In genomic region chr2:239283961-239284801, GRCh38 we compare ENCODE assay signal across 13 cellular contexts.
DNase-seq lines count a peak whose midpoint lies in the region; ATAC-seq, FAIRE-seq and TF ChIP-seq lines count a peak whose summit lies in the region.
"Had no signal": no experiment of that assay in that cellular context is flagged by ENCODE, and none has a peak within 500 bp of the region (broad histone marks: within the 10 kb centered on the region; RNA-seq: fewer than 3 reads in every experiment).

No MANE protein-coding gene starts in this region.

- WGBS in mesendoderm (ENCODE audit: extremely low coverage, insufficient coverage, low lambda C conversion rate): no CpG with 5 or more reads among the region's 31 CpGs

- no peak overlapping the region for H3K18ac ChIP-seq in mesendoderm (ENCODE audit: low read length)

- H4K5ac ChIP-seq in mesendoderm (ENCODE audit: low read length): no peak overlapping the region

- H4K8ac ChIP-seq in mesendoderm (ENCODE audit: low read depth, low read length): no peak overlapping the region

- no peak overlapping the region for H3K4ac ChIP-seq in mesendoderm (ENCODE audit: low read depth, low read length)

- no peak for ATAC-seq in stimulated activated memory B cell treated with anti-CD40 and anti-IgM and Interleukin-4, amounts not matched to agents 10 μg/mL and 1 μg/mL and 100 μg/mL, for 72 hours

- intact Hi-C loops in activated CD4-positive, alpha-beta memory T cell treated with anti-CD3 and anti-CD28 coated beads for 36 hours (cut with micrococcal nuclease): loop anchor here (10.0 kb wide), 1 partner anchor 341 kb away; no protein-coding TSS in a partner anchor
- intact Hi-C loops in kidney (cut with DNase I): no loop called here

- H3K23ac ChIP-seq in mesendoderm (ENCODE audit: low read length): no peak overlapping the region

- TF ChIP-seq CTCF in kidney (IDR thresholded peaks at IDR 0.05; ENCODE audit: borderline replicate concordance, extremely low read depth, insufficient read depth): no peak
- TF ChIP-seq CTCF in D721Med (IDR thresholded peaks at IDR 0.05; ENCODE audit: insufficient read depth, missing control alignments): no peak

- H3K4me2 ChIP-seq in mesendoderm (ENCODE audit: low read length): no peak overlapping the region

- POLR2A ChIA-PET in activated CD4-positive, alpha-beta memory T cell treated with anti-CD3 and anti-CD28 coated beads, Interleukin-2, amount 10 ng/mL, durations not matched to agents 7 days and 5 days (lab: Charles Lee): interaction anchor here (1.7 to 7.4 kb wide), 4 partner anchors 9 to 37 kb away, joined by 4 to 55 read pairs (median 14); no protein-coding TSS in a partner anchor
- POLR2A ChIA-PET in activated CD4-positive, alpha-beta memory T cell treated with anti-CD3 and anti-CD28 coated beads for 36 hours (lab: Charles Lee): interaction anchor here (1.3 to 1.5 kb wide), 4 partner anchors 9 to 97 kb away, joined by 3 to 4 read pairs (median 4); no protein-coding TSS in a partner anchor

- H3K27ac ChIP-seq in kidney (ENCODE audit: low read depth in 2 of 2, low read length in 2 of 2): no peak overlapping the region
- H3K27ac ChIP-seq in mesendoderm (ENCODE audit: low read depth, low read length): no peak overlapping the region

- H2BK120ac ChIP-seq in mesendoderm (ENCODE audit: low read depth, low read length): no peak overlapping the region

- H3K79me2 ChIP-seq in mesendoderm (ENCODE audit: control insufficient read depth, insufficient read depth, low read length): peaks cover 2% of the 10 kb centered on the region

- no peaks in the 10 kb centered on the region for H3K9me3 Mint-ChIP-seq in activated CD4-positive, alpha-beta memory T cell treated with anti-CD3 and anti-CD28 coated beads, Interleukin-2, amount 10 ng/mL, durations not matched to agents 7 days and 5 days
- H3K9me3 Mint-ChIP-seq in activated CD4-positive, alpha-beta memory T cell treated with anti-CD3 and anti-CD28 coated beads for 36 hours: no peaks in the 10 kb centered on the region
- H3K9me3 Mint-ChIP-seq in activated naive CD8-positive, alpha-beta T cell (ENCODE audit: low read depth): no peaks in the 10 kb centered on the region
- H3K9me3 Mint-ChIP-seq in stimulated activated memory B cell treated with anti-CD40 and anti-IgM and Interleukin-4, amounts not matched to agents 10 μg/mL and 1 μg/mL and 100 μg/mL, for 72 hours: no peaks in the 10 kb centered on the region

- H2AK5ac ChIP-seq in mesendoderm (ENCODE audit: low read length): no peak overlapping the region

- H3K36me3 ChIP-seq in kidney (ENCODE audit: control insufficient read depth in 1 of 2, insufficient read depth in 2 of 2, low read length in 2 of 2) (no peaks in the 10 kb centered on the region), mesendoderm (ENCODE audit: control insufficient read depth, insufficient read depth, low read length) (no peaks in the 10 kb centered on the region)

- DNase-seq in activated CD4-positive, alpha-beta memory T cell treated with anti-CD3 and anti-CD28 coated beads, Interleukin-2, amount 10 ng/mL, durations not matched to agents 7 days and 5 days: no peak
- no peak for DNase-seq in activated CD4-positive, alpha-beta memory T cell treated with anti-CD3 and anti-CD28 coated beads for 36 hours
- DNase-seq in kidney: peak; percentile 71
- no peak for DNase-seq in mesendoderm
- no peak for DNase-seq in stimulated activated CD8-positive, alpha-beta memory T cell treated with anti-CD3 and anti-CD28 coated beads, Interleukin-4, amount 100 ng/mL, for 48 hours
- DNase-seq in D721Med (ENCODE audit: insufficient read length, low spot score): no peak
- DNase-seq: activated CD4-positive, alpha-beta T cell treated with anti-CD3 and anti-CD28 coated beads, Interleukin-2, amount 50 U/mL, for 48 hours; amniotic stem cell; NCI-H187 treated with DMSO at 0.1 percent for 48 hours; trophoblast cell had no signal

- CTCF ChIA-PET in activated CD4-positive, alpha-beta memory T cell treated with anti-CD3 and anti-CD28 coated beads, Interleukin-2, amount 10 ng/mL, durations not matched to agents 7 days and 5 days (lab: Charles Lee): interaction anchor here (1.2 to 1.4 kb wide), 2 partner anchors 10 to 20 kb away, joined by 3 read pairs; no protein-coding TSS in a partner anchor
- CTCF ChIA-PET in activated CD4-positive, alpha-beta memory T cell treated with anti-CD3 and anti-CD28 coated beads for 36 hours (lab: Charles Lee): no interaction called here

- no peak overlapping the region for H2BK5ac ChIP-seq in mesendoderm (ENCODE audit: low read length)

- H3K36me3 Mint-ChIP-seq in activated CD4-positive, alpha-beta memory T cell treated with anti-CD3 and anti-CD28 coated beads, Interleukin-2, amount 10 ng/mL, durations not matched to agents 7 days and 5 days (ENCODE audit: low read depth): peaks cover 12% of the 10 kb centered on the region
- no peaks in the 10 kb centered on the region for H3K36me3 Mint-ChIP-seq in activated CD4-positive, alpha-beta memory T cell treated with anti-CD3 and anti-CD28 coated beads for 36 hours
- peaks cover 4% of the 10 kb centered on the region for H3K36me3 Mint-ChIP-seq in activated naive CD8-positive, alpha-beta T cell
- H3K36me3 Mint-ChIP-seq in stimulated activated memory B cell treated with anti-CD40 and anti-IgM and Interleukin-4, amounts not matched to agents 10 μg/mL and 1 μg/mL and 100 μg/mL, for 72 hours: peaks cover 5% of the 10 kb centered on the region

- H3K27me3 ChIP-seq in mesendoderm (ENCODE audit: insufficient read depth, low read length, poor library complexity): no peaks in the 10 kb centered on the region

- H3K27ac Mint-ChIP-seq in activated CD4-positive, alpha-beta memory T cell treated with anti-CD3 and anti-CD28 coated beads, Interleukin-2, amount 10 ng/mL, durations not matched to agents 7 days and 5 days: peak overlapping the region; percentile 74
- no peak overlapping the region for H3K27ac Mint-ChIP-seq in activated CD4-positive, alpha-beta memory T cell treated with anti-CD3 and anti-CD28 coated beads for 36 hours
- peak overlapping the region; percentile 88 for H3K27ac Mint-ChIP-seq in activated naive CD8-positive, alpha-beta T cell
- peak overlapping the region; percentile 43 for H3K27ac Mint-ChIP-seq in stimulated activated memory B cell treated with anti-CD40 and anti-IgM and Interleukin-4, amounts not matched to agents 10 μg/mL and 1 μg/mL and 100 μg/mL, for 72 hours

- H3K4me1 ChIP-seq in kidney (ENCODE audit: control insufficient read depth in 1 of 2, insufficient read depth in 1 of 2, low read depth in 1 of 2, low read length in 2 of 2) (peaks cover 5 to 15% of the 10 kb centered on the region in 2 donors), mesendoderm (ENCODE audit: control insufficient read depth, low read depth, low read length) (no peaks in the 10 kb centered on the region)

- no peak overlapping the region for H3K4me3 Mint-ChIP-seq in activated CD4-positive, alpha-beta memory T cell treated with anti-CD3 and anti-CD28 coated beads, Interleukin-2, amount 10 ng/mL, durations not matched to agents 7 days and 5 days
- no peak overlapping the region for H3K4me3 Mint-ChIP-seq in activated CD4-positive, alpha-beta memory T cell treated with anti-CD3 and anti-CD28 coated beads for 36 hours
- H3K4me3 Mint-ChIP-seq in activated naive CD8-positive, alpha-beta T cell: peak overlapping the region; percentile 63
- H3K4me3 Mint-ChIP-seq in stimulated activated memory B cell treated with anti-CD40 and anti-IgM and Interleukin-4, amounts not matched to agents 10 μg/mL and 1 μg/mL and 100 μg/mL, for 72 hours: no peak overlapping the region

- H3K4me1 Mint-ChIP-seq in activated CD4-positive, alpha-beta memory T cell treated with anti-CD3 and anti-CD28 coated beads, Interleukin-2, amount 10 ng/mL, durations not matched to agents 7 days and 5 days: peaks cover 55% of the 10 kb centered on the region
- peaks cover 57% of the 10 kb centered on the region for H3K4me1 Mint-ChIP-seq in activated CD4-positive, alpha-beta memory T cell treated with anti-CD3 and anti-CD28 coated beads for 36 hours (ENCODE audit: low read depth)
- peaks cover 53% of the 10 kb centered on the region for H3K4me1 Mint-ChIP-seq in activated naive CD8-positive, alpha-beta T cell (ENCODE audit: low read depth)
- peaks cover 40% of the 10 kb centered on the region for H3K4me1 Mint-ChIP-seq in stimulated activated memory B cell treated with anti-CD40 and anti-IgM and Interleukin-4, amounts not matched to agents 10 μg/mL and 1 μg/mL and 100 μg/mL, for 72 hours

- H2BK15ac ChIP-seq in mesendoderm (replicated peaks; ENCODE audit: low read depth): no peak overlapping the region

- H3K56ac ChIP-seq in mesendoderm (ENCODE audit: low read length): no peak overlapping the region

- no peaks in the 10 kb centered on the region for H3K9me3 ChIP-seq in kidney (ENCODE audit: control insufficient read depth in 1 of 2, low read length in 2 of 2)

- H3K27me3 Mint-ChIP-seq in activated CD4-positive, alpha-beta memory T cell treated with anti-CD3 and anti-CD28 coated beads, Interleukin-2, amount 10 ng/mL, durations not matched to agents 7 days and 5 days: peaks cover 15% of the 10 kb centered on the region
- H3K27me3 Mint-ChIP-seq in activated CD4-positive, alpha-beta memory T cell treated with anti-CD3 and anti-CD28 coated beads for 36 hours: peaks cover 5% of the 10 kb centered on the region
- H3K27me3 Mint-ChIP-seq in activated naive CD8-positive, alpha-beta T cell: no peaks in the 10 kb centered on the region
- H3K27me3 Mint-ChIP-seq in stimulated activated memory B cell treated with anti-CD40 and anti-IgM and Interleukin-4, amounts not matched to agents 10 μg/mL and 1 μg/mL and 100 μg/mL, for 72 hours: peaks cover 22% of the 10 kb centered on the region

- H3K79me1 ChIP-seq in mesendoderm (ENCODE audit: low read length): peaks cover 11% of the 10 kb centered on the region

- H3K9ac ChIP-seq in kidney (ENCODE audit: low read length in 2 of 2) (no peak overlapping the region), mesendoderm (ENCODE audit: low read length) (no peak overlapping the region)

- no peak for FAIRE-seq in kidney (lab: Jason Lieb, UNC)
- no peak for FAIRE-seq in D721Med (lab: Jason Lieb, UNC)
- FAIRE-seq: endometrium had no signal

- no peak overlapping the region for H3K4me3 ChIP-seq in kidney (ENCODE audit: low read length in 2 of 2)
- no peak overlapping the region for H3K4me3 ChIP-seq in mesendoderm (ENCODE audit: low read length)
